ENCODE assay signal across 13 cellular contexts in the genomic region with DNA sequence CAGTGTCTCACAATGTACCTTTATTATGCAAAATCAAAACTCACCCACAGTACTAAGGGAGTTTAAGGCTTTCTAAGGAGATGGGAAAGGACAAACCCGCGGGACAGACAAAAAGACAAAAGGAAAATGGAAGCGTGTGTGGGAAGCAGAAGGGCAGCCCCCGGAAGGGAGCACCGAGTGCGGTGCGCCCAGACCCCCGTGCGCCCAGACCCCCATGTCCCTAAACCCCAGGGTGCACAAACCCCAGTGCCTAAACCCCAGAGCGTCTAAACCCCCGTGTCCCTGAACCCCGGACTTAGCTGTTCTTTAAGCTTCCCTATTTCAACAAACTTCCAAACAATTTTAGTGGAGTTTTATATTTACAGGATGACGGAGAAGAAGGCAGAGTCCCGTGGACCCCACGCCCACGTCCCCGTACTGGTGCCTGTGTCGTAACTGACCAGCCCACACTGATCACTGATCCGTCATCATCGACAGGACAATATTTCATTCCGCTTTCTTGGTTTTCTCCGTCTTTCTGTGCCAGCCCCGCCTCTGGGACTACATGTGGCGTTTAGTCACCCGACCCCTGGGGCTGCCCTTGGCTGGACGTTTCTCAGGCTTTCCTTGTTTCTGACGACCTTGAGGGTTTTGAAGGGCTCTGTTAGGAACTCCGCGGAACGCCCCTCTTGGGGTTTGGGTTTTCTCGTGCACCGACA.
"Had no signal": no experiment of that assay in that cellular context is flagged by ENCODE, and none has a peak within 500 bp of the region (broad histone marks: within the 10 kb centered on the region; RNA-seq: fewer than 3 reads in every experiment).

No MANE protein-coding gene starts in this region.

- H3K4me1 ChIP-seq: adrenal gland had no signal

- H3K27ac ChIP-seq: adrenal gland, colonic mucosa, esophagus muscularis mucosa, ovary, thyroid gland, WERI-Rb-1 had no signal

- H3K27me3 ChIP-seq: adrenal gland, colonic mucosa, ovary, thyroid gland had no signal

- DNase-seq: activated CD4-positive, alpha-beta T cell treated with anti-CD3 and anti-CD28 coated beads, Interleukin-2, amount 50 U/mL, for 48 hours; activated naive CD4-positive, alpha-beta T cell treated with Interleukin-2 at 50 U/mL for 16 hours; adrenal gland; caudate nucleus; colonic mucosa; hypothalamus; ovary; stimulated activated CD4-positive, alpha-beta T cell treated with anti-CD3 and anti-CD28 coated beads, Interleukin-2, amount 100 ng/mL, for 48 hours; thyroid gland; WERI-Rb-1 had no signal

- H3K9me3 ChIP-seq: adrenal gland, colonic mucosa, esophagus muscularis mucosa, ovary, thyroid gland had no signal

- H3K4me3 ChIP-seq: adrenal gland, colonic mucosa, esophagus muscularis mucosa, ovary, thyroid gland had no signal

- H3K36me3 ChIP-seq: adrenal gland, colonic mucosa, esophagus muscularis mucosa, ovary, thyroid gland, WERI-Rb-1 had no signal

- ATAC-seq: activated T-helper 17 cell treated with anti-CD3 and anti-CD28 coated beads, Interleukin-2, amount 50 U/mL, for 72 hours; stimulated activated memory B cell treated with anti-CD40 and anti-IgM and Interleukin-4, amounts not matched to agents 10 μg/mL and 1 μg/mL and 100 μg/mL, for 72 hours had no signal
